In the genomic region with DNA sequence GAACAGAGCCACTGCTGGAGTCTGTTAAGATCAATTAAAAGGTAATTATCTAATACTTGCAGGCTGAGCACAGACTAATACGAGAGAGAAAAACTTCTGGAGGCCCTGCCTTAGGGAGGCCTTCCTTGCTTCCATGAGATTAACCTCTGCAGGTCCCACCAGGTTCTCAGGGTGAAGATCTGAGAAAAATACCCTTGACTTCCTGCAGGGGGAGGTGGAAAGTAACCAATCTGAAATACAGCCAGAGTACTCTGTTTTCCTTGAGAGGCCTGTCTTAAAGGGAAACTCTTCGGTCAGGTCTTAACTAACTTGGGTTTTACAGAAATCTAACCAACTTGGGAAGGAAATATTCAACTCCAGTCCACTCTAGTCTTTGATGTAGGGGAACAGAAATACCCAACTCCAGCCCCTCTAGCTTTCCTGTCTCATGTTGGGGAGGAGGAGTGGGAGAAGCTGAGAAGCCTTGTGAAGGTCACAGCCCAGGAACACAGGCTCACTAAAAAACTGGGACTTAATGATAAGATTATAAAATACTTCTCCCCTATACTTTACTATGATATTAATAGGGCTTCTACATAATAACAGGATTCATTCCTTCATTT, we compare ENCODE assay signal across 9 cellular contexts.
DNase-seq lines count a peak whose midpoint lies in the region; ATAC-seq and TF ChIP-seq lines count a peak whose summit lies in the region.
"Had no signal": no experiment of that assay in that cellular context is flagged by ENCODE, and none has a peak within 500 bp of the region (broad histone marks: within the 10 kb centered on the region; RNA-seq: fewer than 3 reads in every experiment).

No MANE protein-coding gene starts in this region.

- in situ Hi-C loops in HAP-1 (cut with MboI; ENCODE audit: low sequenced_read_pairs) = no loop called here

- no peaks in the 10 kb centered on the region; the same call in 1 of the 2 replicates for H3K36me3 ChIP-seq in HAP-1 (replicated peaks)

- H3K4me3 ChIP-seq in AG09309 (ENCODE audit: control insufficient read depth, low read depth, low read length) (no peak overlapping the region), HAP-1 (no peak overlapping the region)

- TF ChIP-seq CTCF in AG09309 (IDR thresholded peaks at IDR 0.05; ENCODE audit: control insufficient read depth, insufficient read depth, low read depth, low read length, missing control alignments) (peak; percentile 69), GM10266 (IDR thresholded peaks at IDR 0.05; ENCODE audit: control insufficient read depth, insufficient read depth, low read depth, missing control alignments) (peak; percentile 39), LNCAP (IDR thresholded peaks at IDR 0.05) (peak; percentile 53)

- no peaks in the 10 kb centered on the region for H3K27me3 ChIP-seq in HAP-1 (ENCODE audit: low read depth)
- H3K27me3 ChIP-seq: neutrophil had no signal

- DNase-seq in AG09309 (ENCODE audit: low read depth) = peak; percentile 7
- peak; percentile 9 for DNase-seq in GM10266 (ENCODE audit: extremely low spot score)
- peak; percentile 58 to 67 for DNase-seq in HAP-1 (ENCODE audit: low spot score in 2 of 2)
- DNase-seq in amniotic epithelial cell (ENCODE audit: low read depth) = peak; percentile 64
- peak; percentile 61 for DNase-seq in kidney tubule cell (ENCODE audit: low spot score)
- DNase-seq in activated CD4-positive, alpha-beta T cell treated with anti-CD3 and anti-CD28 coated beads, Interleukin-2, amount 50 U/mL, for 48 hours = no peak

- H3K9me3 ChIP-seq in HAP-1 = no peaks in the 10 kb centered on the region
- H3K9me3 ChIP-seq: neutrophil had no signal

- peaks cover 9% of the 10 kb centered on the region for H3K4me1 ChIP-seq in HAP-1

- no peak for ATAC-seq in GM21576 (IDR thresholded peaks at IDR 0.05; ENCODE audit: unreplicated experiment)

Comparison
In these comparisons a context has a peak if more than half of its experiments do, and no peak if none do; other contexts are left out.
1. DNase-seq: peak in AG09309 (single experiment), GM10266 (single experiment), HAP-1 (2 of 2), amniotic epithelial cell (single experiment) and kidney tubule cell (single experiment); none in activated CD4-positive, alpha-beta T cell treated with anti-CD3 and anti-CD28 coated beads, Interleukin-2, amount 50 U/mL, for 48 hours (0 of 2).
2. Peak in every context shown above with its lines, with median percentiles within 50 percentile points of each other: CTCF ChIP-seq.